8 cellular contexts compared by ENCODE assay signal in the genomic region with DNA sequence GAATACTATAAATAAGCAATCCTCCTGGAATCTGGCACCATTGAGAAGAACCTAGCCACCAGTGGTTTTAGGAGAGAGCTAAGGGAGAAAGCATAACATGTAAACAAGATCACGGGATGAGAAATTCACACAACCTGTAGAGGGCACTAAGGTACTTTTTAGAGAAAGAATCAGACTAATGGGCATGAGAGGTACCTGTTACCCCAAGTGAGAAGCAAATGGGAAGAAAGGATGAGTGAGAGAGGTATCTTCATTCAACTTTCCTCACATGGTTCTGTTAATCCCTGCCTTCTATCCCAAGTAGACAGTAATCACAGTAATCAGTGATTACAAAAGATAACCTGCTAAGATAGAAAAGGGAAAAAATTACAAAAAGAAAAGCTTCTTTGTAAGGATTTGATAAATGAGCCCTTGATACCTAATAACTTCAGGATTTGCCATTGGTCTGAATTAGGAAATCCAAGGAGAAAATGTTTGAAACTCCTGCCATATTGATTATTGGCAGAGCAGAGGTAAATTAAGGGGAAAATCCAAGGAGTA.
DNase-seq lines count a peak whose midpoint lies in the region; ATAC-seq and TF ChIP-seq lines count a peak whose summit lies in the region.

No MANE protein-coding gene starts in this region.

- no peaks in the 10 kb centered on the region for H3K27me3 ChIP-seq in breast epithelium
- no peaks in the 10 kb centered on the region for H3K27me3 ChIP-seq in left lung

- H3K36me3 ChIP-seq in breast epithelium (no peaks in the 10 kb centered on the region), left lung (no peaks in the 10 kb centered on the region)

- BruUV-seq in MCF 10A (replicated peaks; lab: Mats Ljungman, UMichigan): no TSS peak

- intact Hi-C loops in MCF 10A (cut with micrococcal nuclease): loop anchor here (1.0 to 5.0 kb wide), 3 partner anchors 211 to 1332 kb away; partner anchors contain the start of gene ADGRL2
- intact Hi-C loops in breast epithelium (cut with DNase I; ENCODE audit: low total_unique reads): no loop called here
- intact Hi-C loops in left lung (cut with DNase I): no loop called here

- no peaks in the 10 kb centered on the region for H3K36me3 Mint-ChIP-seq in MCF 10A (ENCODE audit: insufficient read depth, unreplicated experiment)

- no peak overlapping the region for H3K27ac Mint-ChIP-seq in MCF 10A (ENCODE audit: low read depth, unreplicated experiment)

- TF ChIP-seq POLR2A in breast epithelium (IDR thresholded peaks at IDR 0.05): no peak

- no peak overlapping the region for H3K4me3 ChIP-seq in breast epithelium
- no peak overlapping the region for H3K4me3 ChIP-seq in left lung

- H3K4me1 Mint-ChIP-seq in MCF 10A (ENCODE audit: insufficient read depth, unreplicated experiment): no peaks in the 10 kb centered on the region

- no peaks in the 10 kb centered on the region for H3K9me3 Mint-ChIP-seq in MCF 10A (ENCODE audit: unreplicated experiment)

- CTCF ChIA-PET in MCF 10A (lab: Yijun Ruan, JAX): interaction anchor here (0.5 to 4.5 kb wide), 43 partner anchors 9 to 1339 kb away, joined by 3 to 54 read pairs (median 4); partner anchors contain the start of gene ADGRL2

- no peaks in the 10 kb centered on the region for H3K27me3 Mint-ChIP-seq in MCF 10A (ENCODE audit: insufficient read depth, unreplicated experiment)

- H3K9me3 ChIP-seq in breast epithelium: no peaks in the 10 kb centered on the region
- no peaks in the 10 kb centered on the region for H3K9me3 ChIP-seq in left lung

- TF ChIP-seq CTCF in MCF 10A (IDR thresholded peaks at IDR 0.05; ENCODE audit: unreplicated experiment) (peak; percentile 60), breast epithelium (IDR thresholded peaks at IDR 0.05) (no peak), left lung (IDR thresholded peaks at IDR 0.05) (peak in 1 of 2 donors; percentile 36)

- ATAC-seq in HG02884 (IDR thresholded peaks at IDR 0.05; ENCODE audit: unreplicated experiment) (peak; percentile 45), left lung (peak; percentile 81)

- no peak overlapping the region for H3K4me3 Mint-ChIP-seq in MCF 10A (ENCODE audit: unreplicated experiment)

- peak overlapping the region in 1 of 2 donors; percentile 5 for H3K27ac ChIP-seq in breast epithelium
- no peak overlapping the region for H3K27ac ChIP-seq in left lung

- POLR2A ChIA-PET in MCF 10A (lab: Yijun Ruan, JAX): interaction anchor here (0.6 to 1.6 kb wide), 8 partner anchors 9 to 253 kb away, joined by 3 to 14 read pairs (median 4); partner anchors contain the start of gene ADGRL2

- peak; percentile 61 for DNase-seq in MCF 10A (ENCODE audit: unreplicated experiment)
- DNase-seq in breast epithelium (ENCODE audit: low spot score in 2 of 2): no peak
- peak; percentile 61 for DNase-seq in NCI-H1694 treated with DMSO at 0.1 percent for 48 hours (lab: John Stamatoyannopoulos, UW)
- peak; percentile 52 for DNase-seq in astrocyte of the hippocampus (ENCODE audit: low read depth, low spot score)
- no peak for DNase-seq in left lung
- DNase-seq in activated T-cell treated with anti-CD3 and anti-CD28 coated beads, Interleukin-2, amount 50 U/mL, for 1 hour: no peak
- no peak for DNase-seq in ureter (ENCODE audit: low spot score)

- no peaks in the 10 kb centered on the region for H3K4me1 ChIP-seq in breast epithelium
- H3K4me1 ChIP-seq in left lung: no peaks in the 10 kb centered on the region

Comparison
In these comparisons a context has a peak if more than half of its experiments do, and no peak if none do; other contexts are left out.
1. DNase-seq: peak in MCF 10A (single experiment), NCI-H1694 treated with DMSO at 0.1 percent for 48 hours (single experiment) and astrocyte of the hippocampus (single experiment); none in breast epithelium (0 of 2), left lung (0 of 2), activated T-cell treated with anti-CD3 and anti-CD28 coated beads, Interleukin-2, amount 50 U/mL, for 1 hour (single experiment) and ureter (single experiment).